ENCODE assay signal across 1 cellular context in genomic region chr16:10942352-10943297, GRCh38.
A peak's percentile ranks its signal among the peaks of the same experiment; 100 is the strongest.
TF ChIP-seq lines count a peak whose summit lies in the region.

Gene DEXI (minus strand): TSS chr16:10942468. CDS start chr16:10942005, 463 bp downstream.

TF ChIP-seq in K562, 482 proteins besides CTCF, POLR2A, EP300 and RAD21 (continued from another document and continues in another):
- TF ChIP-seq ZFP91 (CRISPR knock-in tag; IDR thresholded peaks at IDR 0.05), result peak; percentile 95
- TF ChIP-seq ZNF431 (CRISPR knock-in tag; IDR thresholded peaks at IDR 0.05), result no peak
- TF ChIP-seq ARNT (IDR thresholded peaks at IDR 0.05), result no peak
- TF ChIP-seq CREM (IDR thresholded peaks at IDR 0.05; ENCODE audit: low read depth), result peak; percentile 53; the same call in 1 of the 2 replicates
- peak; percentile 34 for TF ChIP-seq KDM5B (IDR thresholded peaks at IDR 0.05; ENCODE audit: insufficient replicate concordance, low read depth, low read length)
- TF ChIP-seq ERF (CRISPR knock-in tag; IDR thresholded peaks at IDR 0.05), result peak; percentile 28; the same call in 1 of the 2 replicates
- TF ChIP-seq SUPT5H (IDR thresholded peaks at IDR 0.05), result 0 out of 2 replicates have a peak, but pooled peaks have one; percentile 35
- TF ChIP-seq MTA2 (IDR thresholded peaks at IDR 0.05; ENCODE audit: low read depth), result no peak
- no peak for TF ChIP-seq NUFIP1 (IDR thresholded peaks at IDR 0.05; ENCODE audit: partially characterized antibody)
- no peak for TF ChIP-seq POLR2AphosphoS5 (IDR thresholded peaks at IDR 0.05; ENCODE audit: control insufficient read depth, insufficient read depth, low read depth, low read length)
- TF ChIP-seq HDAC6 (IDR thresholded peaks at IDR 0.05; ENCODE audit: low read depth, low read length), result no peak
- TF ChIP-seq TSHZ1 (CRISPR knock-in tag; IDR thresholded peaks at IDR 0.05), result no peak
- peak; percentile 80 for TF ChIP-seq RBFOX2 (IDR thresholded peaks at IDR 0.05; ENCODE audit: low read depth, low read length)
- no peak for TF ChIP-seq PBX2 (CRISPR knock-in tag; IDR thresholded peaks at IDR 0.05; ENCODE audit: low read depth)
- TF ChIP-seq PBX2 (tag; conservative IDR thresholded peaks at IDR 0.05; ENCODE audit: low read depth), result no peak
- TF ChIP-seq RB1 (IDR thresholded peaks at IDR 0.05; ENCODE audit: low read depth), result peak; percentile 14; the same call in 1 of the 2 replicates
- TF ChIP-seq BRD9 (IDR thresholded peaks at IDR 0.05; ENCODE audit: low read depth, partially characterized antibody), result no peak
- TF ChIP-seq NFE2L1 (tag; IDR thresholded peaks at IDR 0.05; ENCODE audit: borderline replicate concordance, low read depth), result no peak
- TF ChIP-seq ZNF764 (CRISPR knock-in tag; IDR thresholded peaks at IDR 0.05; ENCODE audit: low read depth), result peak; percentile 62
- TF ChIP-seq CREB3L1 (IDR thresholded peaks at IDR 0.05; ENCODE audit: borderline replicate concordance, low read depth), result no peak
- peak; percentile 96 for TF ChIP-seq RBM25 (IDR thresholded peaks at IDR 0.05; ENCODE audit: low read depth, low read length, severe bottlenecking)
- TF ChIP-seq SIN3B (IDR thresholded peaks at IDR 0.05; ENCODE audit: low read depth), result no peak
- TF ChIP-seq SOX6 (IDR thresholded peaks at IDR 0.05), result no peak
- TF ChIP-seq SRSF3 (IDR thresholded peaks at IDR 0.05; ENCODE audit: insufficient read depth, low read length), result no peak
- no peak for TF ChIP-seq THAP12 (CRISPR knock-in tag; IDR thresholded peaks at IDR 0.05)
- TF ChIP-seq E2F5 (CRISPR knock-in tag; IDR thresholded peaks at IDR 0.05), result 0 out of 2 replicates have a peak, but pooled peaks have one; percentile 31
- no peak for TF ChIP-seq ILF3 (IDR thresholded peaks at IDR 0.05; ENCODE audit: borderline replicate concordance)
- no peak for TF ChIP-seq SREBF2 (CRISPR knock-in tag; IDR thresholded peaks at IDR 0.05)
- TF ChIP-seq CHAMP1 (IDR thresholded peaks at IDR 0.05), result no peak
- no peak for TF ChIP-seq SETDB1 (IDR thresholded peaks at IDR 0.05; ENCODE audit: low read length)
- no peak for TF ChIP-seq HES1 (IDR thresholded peaks at IDR 0.05; ENCODE audit: low read depth)
- TF ChIP-seq ZNF165 (CRISPR knock-in tag; IDR thresholded peaks at IDR 0.05; ENCODE audit: borderline replicate concordance), result no peak
- no peak for TF ChIP-seq ELF1 (tag; IDR thresholded peaks at IDR 0.05)
- no peak for TF ChIP-seq KDM1A (IDR thresholded peaks at IDR 0.05)
- no peak for TF ChIP-seq BMI1 (IDR thresholded peaks at IDR 0.05; ENCODE audit: low read length)
- no peak for TF ChIP-seq DMBX1 (CRISPR knock-in tag; IDR thresholded peaks at IDR 0.05; ENCODE audit: borderline replicate concordance)
- no peak for TF ChIP-seq RBM14 (IDR thresholded peaks at IDR 0.05; ENCODE audit: borderline replicate concordance, insufficient read depth, low read depth, low read length)
- no peak for TF ChIP-seq ZNF184 (CRISPR knock-in tag; IDR thresholded peaks at IDR 0.05)
- no peak for TF ChIP-seq ZNF449 (CRISPR knock-in tag; IDR thresholded peaks at IDR 0.05)
- TF ChIP-seq EZH2 (IDR thresholded peaks at IDR 0.05; ENCODE audit: borderline replicate concordance, low read depth, low read length), result no peak
- no peak for TF ChIP-seq POLR2B (IDR thresholded peaks at IDR 0.05; ENCODE audit: low read depth, partially characterized antibody)
- TF ChIP-seq MCM3 (IDR thresholded peaks at IDR 0.05), result no peak
- no peak for TF ChIP-seq NCOA2 (IDR thresholded peaks at IDR 0.05; ENCODE audit: partially characterized antibody in 2 of 2)
- no peak for TF ChIP-seq MBD2 (IDR thresholded peaks at IDR 0.05; ENCODE audit: borderline replicate concordance, low read depth)
- peak; percentile 66; the same call in 1 of the 2 replicates for TF ChIP-seq ZBTB7A (IDR thresholded peaks at IDR 0.05; ENCODE audit: borderline replicate concordance, control insufficient read depth, low read depth, low read length)
- TF ChIP-seq MECOM (CRISPR knock-in tag; IDR thresholded peaks at IDR 0.05), result no peak
- TF ChIP-seq SP2 (IDR thresholded peaks at IDR 0.05; ENCODE audit: extremely low read depth, low read depth, low read length, poor library complexity, severe bottlenecking), result peak; percentile 43
- TF ChIP-seq ARHGAP35 (IDR thresholded peaks at IDR 0.05; ENCODE audit: partially characterized antibody), result no peak
